Comparison of ENCODE assay signal across 8 cellular contexts in the genomic region with DNA sequence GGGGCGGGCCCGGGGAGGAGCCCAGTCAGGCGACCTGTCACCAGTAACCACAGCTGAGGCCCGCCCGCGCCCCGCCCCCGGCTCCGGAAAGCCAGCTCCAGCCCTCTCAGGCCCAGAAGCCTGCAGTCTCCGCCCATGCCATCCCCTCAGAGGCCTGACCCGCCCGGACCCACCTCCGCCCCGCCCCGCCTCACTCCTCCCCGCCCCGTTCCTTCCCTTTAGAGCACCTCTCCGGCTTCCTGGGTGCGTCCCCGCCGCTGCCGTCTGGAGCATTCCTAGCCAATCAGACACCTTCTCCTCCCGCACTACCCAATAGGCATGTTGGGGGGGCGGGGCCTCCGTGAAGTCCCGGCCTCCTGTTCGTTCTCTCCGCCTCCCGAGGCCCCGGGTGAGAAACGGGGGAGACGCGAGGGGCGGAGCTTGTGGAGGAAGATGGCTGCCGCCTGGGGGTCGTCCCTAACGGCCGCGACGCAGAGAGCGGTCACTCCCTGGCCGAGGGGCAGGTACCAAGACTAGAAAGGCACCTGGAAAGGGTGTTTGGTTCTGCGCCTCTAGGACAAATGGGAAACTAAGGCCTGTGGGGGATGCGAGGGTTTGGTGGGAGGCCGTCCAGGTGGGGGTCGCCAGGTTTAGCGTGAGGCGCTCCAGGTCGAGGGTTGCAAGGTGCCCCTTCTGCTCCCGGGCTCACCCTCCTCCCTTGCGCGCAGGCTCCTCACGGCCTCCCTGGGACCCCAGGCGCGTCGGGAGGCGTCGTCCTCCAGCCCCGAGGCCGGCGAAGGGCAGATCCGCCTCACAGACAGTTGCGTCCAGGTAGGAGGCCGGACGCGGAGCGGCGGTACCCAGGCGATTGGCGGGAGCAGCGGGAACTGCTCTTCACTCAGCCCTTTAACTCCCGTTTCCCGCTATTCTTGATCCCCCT. TPM values are rescaled to one million over a fixed set of nuclear protein-coding genes. Genes with fewer than 3 reads are reported as not detected.
DNase-seq lines count a peak whose midpoint lies in the region; ATAC-seq and TF ChIP-seq lines count a peak whose summit lies in the region.

A gene with protein sequence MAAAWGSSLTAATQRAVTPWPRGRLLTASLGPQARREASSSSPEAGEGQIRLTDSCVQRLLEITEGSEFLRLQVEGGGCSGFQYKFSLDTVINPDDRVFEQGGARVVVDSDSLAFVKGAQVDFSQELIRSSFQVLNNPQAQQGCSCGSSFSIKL (plus strand): TSS at position 423 of the 919 bp plus-strand sequence. CDS start 10 bp downstream, at position 433.

- CTCF ChIA-PET in activated B cell treated with CpG ODN at 0.5 μM for 24 hours (lab: Charles Lee), result interaction anchor here (0.7 to 0.9 kb wide), 3 partner anchors 115 to 191 kb away, joined by 3 to 4 read pairs (median 3); a partner anchor contains a TSS

- in situ Hi-C loops in GM18951 (cut with MboI; ENCODE audit: low sequenced_read_pairs, unreplicated experiment), result loop anchor here (10.0 kb wide), 1 partner anchor 139 kb away; no protein-coding TSS in a partner anchor

- DNase-seq in AG08395 (ENCODE audit: low spot score) (peak; percentile 99), NCI-H345 (lab: John Stamatoyannopoulos, UW) (peak; percentile 99), activated B cell treated with CpG ODN at 0.5 μM for 24 hours (peak; percentile 98), caudate nucleus (lab: John Stamatoyannopoulos, UW) (peak; percentile 80 to 100 (median 99)), inferior parietal cortex (ENCODE audit: extremely low spot score) (peak; percentile 98)
- DNase-seq in stimulated activated CD4-positive, alpha-beta T cell treated with anti-CD3 and anti-CD28 coated beads, Interleukin-12 subunit alpha, Interleukin-12 subunit beta, amount 100 ng/mL, for 24 hours (ENCODE audit: low read depth in 2 of 2), result peak; percentile 99 to 100

- TF ChIP-seq CTCF in activated B cell treated with CpG ODN at 0.5 μM for 24 hours (IDR thresholded peaks at IDR 0.05), result no peak

- peaks cover 34% of the 10 kb centered on the region for H3K4me1 Mint-ChIP-seq in activated B cell treated with CpG ODN at 0.5 μM for 24 hours

- H3K4me3 Mint-ChIP-seq in activated B cell treated with CpG ODN at 0.5 μM for 24 hours, result no peak within 1 kb of the TSS

- peaks cover 21% of the 10 kb centered on the region for H3K36me3 Mint-ChIP-seq in activated B cell treated with CpG ODN at 0.5 μM for 24 hours (ENCODE audit: low read depth)

- H3K27ac ChIP-seq in caudate nucleus (ENCODE audit: low read depth, low read length), result peak within 1 kb of the TSS; percentile 88

- TF ChIP-seq POLR2A in GM18951 (IDR thresholded peaks at IDR 0.05; ENCODE audit: extremely low read depth, insufficient read depth, insufficient read length), result peak; percentile 83

- ATAC-seq in HG03196 (IDR thresholded peaks at IDR 0.05; ENCODE audit: unreplicated experiment), result peak; percentile 89
- peak; percentile 90 for ATAC-seq in activated B cell treated with CpG ODN at 0.5 μM for 24 hours (ENCODE audit: low read depth)

- H3K9me3 Mint-ChIP-seq in activated B cell treated with CpG ODN at 0.5 μM for 24 hours, result no peaks in the 10 kb centered on the region

- H3K27ac Mint-ChIP-seq in activated B cell treated with CpG ODN at 0.5 μM for 24 hours, result no peak within 1 kb of the TSS

- no peaks in the 10 kb centered on the region for H3K27me3 Mint-ChIP-seq in activated B cell treated with CpG ODN at 0.5 μM for 24 hours

- intact Hi-C loops in activated B cell treated with CpG ODN at 0.5 μM for 24 hours (cut with micrococcal nuclease), result loop anchor here (1.0 to 10.0 kb wide), 10 partner anchors 92 to 1169 kb away; a partner anchor contains a TSS

- POLR2A ChIA-PET in activated B cell treated with CpG ODN at 0.5 μM for 24 hours (lab: Charles Lee), result interaction anchor here (0.6 to 2.0 kb wide), 8 partner anchors 12 to 705 kb away, joined by 3 to 18 read pairs (median 6); a partner anchor contains a TSS

RNA-seq across cellular contexts. Expression of the gene that starts here (rescaled TPM):
- total RNA-seq in activated B cell treated with CpG ODN at 0.5 μM for 24 hours, result 35.0 and 35.3 TPM in 2 replicates

Comparison
In these comparisons a context has a peak if more than half of its experiments do, and no peak if none do; other contexts are left out.
1. Peak in every context shown above with its lines: DNase-seq, ATAC-seq and H3K27ac ChIP-seq.